1 cellular context compared by ENCODE assay signal in the genomic region with DNA sequence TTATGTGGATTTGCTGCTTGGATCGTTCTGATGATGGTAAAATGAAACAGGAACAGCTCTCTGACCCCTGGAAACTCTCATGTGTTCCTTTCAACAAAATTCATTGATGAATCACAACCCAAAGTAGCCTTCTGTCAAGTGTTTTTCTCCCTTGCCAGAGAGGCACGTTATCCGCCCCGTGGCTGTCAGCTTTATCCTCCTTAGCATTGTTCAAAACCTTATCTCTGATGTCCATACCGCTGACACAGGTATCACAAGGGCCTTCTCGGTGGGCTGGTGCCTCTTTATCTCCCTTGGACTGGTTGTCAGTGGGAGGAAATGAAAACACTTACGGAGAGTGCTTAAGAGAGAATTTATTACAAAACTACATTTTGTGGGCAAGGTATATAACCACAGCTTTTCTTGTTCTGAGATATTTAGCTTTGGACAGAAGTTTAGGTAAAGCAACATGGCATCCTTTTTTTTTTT.
TF ChIP-seq lines count a peak whose summit lies in the region.

No MANE protein-coding gene starts in this region.

TF ChIP-seq in K562, 482 proteins besides CTCF, POLR2A, EP300 and RAD21 (continued from another document and continues in another):
- TF ChIP-seq TEAD4 (IDR thresholded peaks at IDR 0.05; ENCODE audit: low read length) (peak; percentile 98), TEAD4 (CRISPR knock-in tag; IDR thresholded peaks at IDR 0.05; ENCODE audit: borderline replicate concordance) (no peak), ZNF431 (CRISPR knock-in tag; IDR thresholded peaks at IDR 0.05) (no peak), MIER1 (IDR thresholded peaks at IDR 0.05; ENCODE audit: low read depth) (no peak), ZNF76 (CRISPR knock-in tag; IDR thresholded peaks at IDR 0.05; ENCODE audit: borderline replicate concordance) (no peak), HMG20A (CRISPR knock-in tag; conservative IDR thresholded peaks at IDR 0.05) (0 out of 2 replicates have a peak, but pooled peaks have one; percentile 48), TBP (optimal IDR thresholded peaks at IDR 0.05; ENCODE audit: low read depth, low read length) (no peak), ZNF124 (CRISPR knock-in tag; IDR thresholded peaks at IDR 0.05) (no peak), ZNF766 (CRISPR knock-in tag; conservative IDR thresholded peaks at IDR 0.05) (peak; percentile 49; the same call in 1 of the 2 replicates), AFF4 (CRISPR knock-in tag; IDR thresholded peaks at IDR 0.05) (no peak), ZNF639 (CRISPR knock-in tag; conservative IDR thresholded peaks at IDR 0.05 in 1 of 2, IDR thresholded peaks at IDR 0.05 in 1 of 2) (0 out of 4 replicates have a peak, but pooled peaks of 1 of the 2 experiments have one; percentile 35), ZNF584 (CRISPR knock-in tag; IDR thresholded peaks at IDR 0.05; ENCODE audit: low read depth) (no peak), ZBTB2 (IDR thresholded peaks at IDR 0.05) (peak; percentile 45; the same call in 1 of the 2 replicates), BRF1 (IDR thresholded peaks at IDR 0.05; ENCODE audit: borderline replicate concordance, extremely low read depth, insufficient read length) (no peak), ZNF263 (CRISPR knock-in tag; IDR thresholded peaks at IDR 0.05; ENCODE audit: borderline replicate concordance) (no peak), XRCC4 (IDR thresholded peaks at IDR 0.05; ENCODE audit: extremely low read depth, insufficient read depth, insufficient read length) (no peak), ZC3H11A (IDR thresholded peaks at IDR 0.05; ENCODE audit: low read depth, low read length) (no peak), ZNF79 (CRISPR knock-in tag; IDR thresholded peaks at IDR 0.05; ENCODE audit: low read depth) (no peak), ZBTB17 (CRISPR knock-in tag; IDR thresholded peaks at IDR 0.05) (0 out of 2 replicates have a peak, but pooled peaks have one; percentile 47), PCBP2 (IDR thresholded peaks at IDR 0.05; ENCODE audit: low read depth, low read length, poor library complexity, severe bottlenecking) (no peak), THAP12 (CRISPR knock-in tag; IDR thresholded peaks at IDR 0.05) (no peak), KDM2B (CRISPR knock-in tag; IDR thresholded peaks at IDR 0.05) (no peak), ARID3B (CRISPR knock-in tag; IDR thresholded peaks at IDR 0.05; ENCODE audit: borderline replicate concordance) (no peak), KLF6 (CRISPR knock-in tag; IDR thresholded peaks at IDR 0.05; ENCODE audit: borderline replicate concordance) (0 out of 2 replicates have a peak, but pooled peaks have one; percentile 44)
- TF ChIP-seq, protein P1, sequence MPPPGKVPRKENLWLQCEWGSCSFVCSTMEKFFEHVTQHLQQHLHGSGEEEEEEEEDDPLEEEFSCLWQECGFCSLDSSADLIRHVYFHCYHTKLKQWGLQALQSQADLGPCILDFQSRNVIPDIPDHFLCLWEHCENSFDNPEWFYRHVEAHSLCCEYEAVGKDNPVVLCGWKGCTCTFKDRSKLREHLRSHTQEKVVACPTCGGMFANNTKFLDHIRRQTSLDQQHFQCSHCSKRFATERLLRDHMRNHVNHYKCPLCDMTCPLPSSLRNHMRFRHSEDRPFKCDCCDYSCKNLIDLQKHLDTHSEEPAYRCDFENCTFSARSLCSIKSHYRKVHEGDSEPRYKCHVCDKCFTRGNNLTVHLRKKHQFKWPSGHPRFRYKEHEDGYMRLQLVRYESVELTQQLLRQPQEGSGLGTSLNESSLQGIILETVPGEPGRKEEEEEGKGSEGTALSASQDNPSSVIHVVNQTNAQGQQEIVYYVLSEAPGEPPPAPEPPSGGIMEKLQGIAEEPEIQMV (tag; conservative IDR thresholded peaks at IDR 0.05; ENCODE audit: low read depth), result no peak
- TF ChIP-seq, protein P2, sequence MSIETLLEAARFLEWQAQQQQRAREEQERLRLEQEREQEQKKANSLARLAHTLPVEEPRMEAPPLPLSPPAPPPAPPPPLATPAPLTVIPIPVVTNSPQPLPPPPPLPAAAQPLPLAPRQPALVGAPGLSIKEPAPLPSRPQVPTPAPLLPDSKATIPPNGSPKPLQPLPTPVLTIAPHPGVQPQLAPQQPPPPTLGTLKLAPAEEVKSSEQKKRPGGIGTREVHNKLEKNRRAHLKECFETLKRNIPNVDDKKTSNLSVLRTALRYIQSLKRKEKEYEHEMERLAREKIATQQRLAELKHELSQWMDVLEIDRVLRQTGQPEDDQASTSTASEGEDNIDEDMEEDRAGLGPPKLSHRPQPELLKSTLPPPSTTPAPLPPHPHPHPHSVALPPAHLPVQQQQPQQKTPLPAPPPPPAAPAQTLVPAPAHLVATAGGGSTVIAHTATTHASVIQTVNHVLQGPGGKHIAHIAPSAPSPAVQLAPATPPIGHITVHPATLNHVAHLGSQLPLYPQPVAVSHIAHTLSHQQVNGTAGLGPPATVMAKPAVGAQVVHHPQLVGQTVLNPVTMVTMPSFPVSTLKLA (conservative IDR thresholded peaks at IDR 0.05), result peak in 1 of 2 experiments; percentile 62; a peak in 3 of 4 replicates
